ENCODE assay signal across 32 cellular contexts in genomic region chr12:77795699-77796098, GRCh38. TPM values are rescaled to one million over a fixed set of nuclear protein-coding genes. Genes with fewer than 3 reads are reported as not detected.
DNase-seq lines count a peak whose midpoint lies in the region; ATAC-seq and TF ChIP-seq lines count a peak whose summit lies in the region.
"Had no signal": no experiment of that assay in that cellular context is flagged by ENCODE, and none has a peak within 500 bp of the region (broad histone marks: within the 10 kb centered on the region; RNA-seq: fewer than 3 reads in every experiment).

No MANE protein-coding gene starts in this region.

- peak; percentile 49 for ATAC-seq in SK-N-SH treated with all-trans-retinoic acid at 6 μM for 48 hours
- no peak for ATAC-seq in activated T-cell treated with anti-CD3 and anti-CD28 coated beads, Interleukin-2, amount 50 U/mL, for 72 hours (replicated peaks in 1 of 2)
- ATAC-seq: A549; effector memory CD8-positive, alpha-beta T cell; left lung; naive thymus-derived CD8-positive, alpha-beta T cell had no signal

- H4K20me1 ChIP-seq in fibroblast of lung (ENCODE audit: control insufficient read depth, extremely low read depth, insufficient read depth, low read length) = no peaks in the 10 kb centered on the region

- no peak overlapping the region for H3K4me2 ChIP-seq in fibroblast of lung (ENCODE audit: extremely low read depth, insufficient read depth, low read length)
- H3K4me2 ChIP-seq: A549 had no signal

- no peak overlapping the region for H2AFZ ChIP-seq in fibroblast of lung (ENCODE audit: low read length)

- H3K36me3 Mint-ChIP-seq in activated T-cell treated with anti-CD3 and anti-CD28 coated beads, Interleukin-2, amount 50 U/mL, for 72 hours (ENCODE audit: insufficient read depth in 2 of 2) = no peaks in the 10 kb centered on the region
- H3K36me3 Mint-ChIP-seq: CD8-positive, alpha-beta memory T cell; mesothelial cell of epicardium; naive thymus-derived CD8-positive, alpha-beta T cell had no signal

- H3K4me3 Mint-ChIP-seq in activated T-cell treated with anti-CD3 and anti-CD28 coated beads, Interleukin-2, amount 50 U/mL, for 72 hours = no peak overlapping the region
- H3K4me3 Mint-ChIP-seq: brain; CD8-positive, alpha-beta memory T cell; effector memory CD8-positive, alpha-beta T cell; mesothelial cell of epicardium; naive thymus-derived CD8-positive, alpha-beta T cell had no signal

- no peak overlapping the region for H3K9ac ChIP-seq in fibroblast of lung (ENCODE audit: insufficient read depth, low read length)

- no peaks in the 10 kb centered on the region for H3K4me1 ChIP-seq in fibroblast of lung (ENCODE audit: control insufficient read depth, extremely low read depth, insufficient read depth, low read length)
- H3K4me1 ChIP-seq: BE2C, HAP-1, left lung, tibial nerve had no signal

- no peaks in the 10 kb centered on the region for H3K36me3 ChIP-seq in fibroblast of lung (ENCODE audit: control insufficient read depth, insufficient read depth, low read length)
- H3K36me3 ChIP-seq: BE2C, HAP-1, left lung, stomach, tibial nerve had no signal

- DNase-seq in GM04503 (ENCODE audit: low read depth) = peak; percentile 37
- DNase-seq in fibroblast of lung (ENCODE audit: low read depth in 2 of 2) = peak; percentile 30 to 45
- peak; percentile 32 for DNase-seq in non-pigmented ciliary epithelial cell (ENCODE audit: low read depth)
- DNase-seq in COLO829 (ENCODE audit: low spot score) = no peak
- DNase-seq in activated T-cell treated with anti-CD3 and anti-CD28 coated beads, Interleukin-2, amount 50 U/mL, for 72 hours = no peak
- no peak for DNase-seq in foreskin melanocyte
- DNase-seq in NK-92 treated with Interleukin-12 subunit alpha and Interleukin-12 subunit beta, amount 100 ng/mL, for 24 hours (lab: John Stamatoyannopoulos, UW) = no peak
- DNase-seq: activated CD4-positive, alpha-beta T cell treated with anti-CD3 and anti-CD28 coated beads for 4 hours; activated gamma-delta T cell treated with Interleukin-2 at 50 U/mL for 16 hours; BE2C; CD8-positive, alpha-beta memory T cell; cortex of kidney; DMS153; effector memory CD8-positive, alpha-beta T cell; erythroblast; KG1; left lung; naive thymus-derived CD8-positive, alpha-beta T cell; NCI-H1417 treated with DMSO at 0.1 percent for 48 hours; NCI-H2081 treated with DMSO at 0.1 percent for 48 hours; NCI-H82; OCI-M1; stimulated activated CD4-positive, alpha-beta T cell treated with anti-CD3 and anti-CD28 coated beads, Interleukin-1b, Interleukin-23, amount 100 ng/mL, for 48 hours; stomach had no signal

- no peaks in the 10 kb centered on the region for H3K4me1 Mint-ChIP-seq in activated T-cell treated with anti-CD3 and anti-CD28 coated beads, Interleukin-2, amount 50 U/mL, for 72 hours (ENCODE audit: low read depth)
- H3K4me1 Mint-ChIP-seq: CD8-positive, alpha-beta memory T cell; naive thymus-derived CD8-positive, alpha-beta T cell had no signal

- H3K9me3 Mint-ChIP-seq in activated T-cell treated with anti-CD3 and anti-CD28 coated beads, Interleukin-2, amount 50 U/mL, for 72 hours = peaks cover 2 to 8% of the 10 kb centered on the region in 2 donors
- H3K9me3 Mint-ChIP-seq: mesothelial cell of epicardium had no signal

- no peak overlapping the region for H3K4me3 ChIP-seq in fibroblast of lung (replicated peaks in 1 of 4; ENCODE audit: control extremely low read depth in 1 of 4, insufficient read depth in 1 of 4, low read depth in 3 of 4, low read length in 4 of 4)
- H3K4me3 ChIP-seq: A549, HAP-1, left lung, skin epidermis, stomach, tibial nerve had no signal

- H3K9me3 ChIP-seq in fibroblast of lung (ENCODE audit: control insufficient read depth, insufficient read depth, low read depth, low read length) = no peaks in the 10 kb centered on the region
- H3K9me3 ChIP-seq: A549, BE2C, HAP-1, left lung, stomach had no signal

- no peak overlapping the region for H3K27ac Mint-ChIP-seq in activated T-cell treated with anti-CD3 and anti-CD28 coated beads, Interleukin-2, amount 50 U/mL, for 72 hours
- H3K27ac Mint-ChIP-seq: CD8-positive, alpha-beta memory T cell; effector memory CD8-positive, alpha-beta T cell; mesothelial cell of epicardium; naive thymus-derived CD8-positive, alpha-beta T cell had no signal

- no peak overlapping the region for H3K27ac ChIP-seq in fibroblast of lung (ENCODE audit: insufficient read depth, low read length)
- H3K27ac ChIP-seq: A549, left lung, skin epidermis, stomach, tibial nerve, VCaP had no signal

- no peaks in the 10 kb centered on the region for H3K27me3 Mint-ChIP-seq in activated T-cell treated with anti-CD3 and anti-CD28 coated beads, Interleukin-2, amount 50 U/mL, for 72 hours (ENCODE audit: low read depth)
- H3K27me3 Mint-ChIP-seq: brain; CD8-positive, alpha-beta memory T cell; effector memory CD8-positive, alpha-beta T cell; naive thymus-derived CD8-positive, alpha-beta T cell had no signal

- TF ChIP-seq CTCF in fibroblast of lung (conservative IDR thresholded peaks at IDR 0.05 in 1 of 2, IDR thresholded peaks at IDR 0.05 in 1 of 2; ENCODE audit: low read depth in 1 of 2, low read length in 2 of 2) = no peak

- H3K79me2 ChIP-seq in fibroblast of lung (ENCODE audit: control insufficient read depth, insufficient read depth, low read length) = no peaks in the 10 kb centered on the region

- H3K27me3 ChIP-seq in fibroblast of lung (ENCODE audit: control insufficient read depth, insufficient read depth, low read length) = no peaks in the 10 kb centered on the region
- H3K27me3 ChIP-seq: BE2C, left lung, stomach, tibial nerve had no signal

TF ChIP-seq in SK-N-SH treated with all-trans-retinoic acid at 6 μM for 48 hours, 23 proteins besides CTCF, POLR2A, EP300 and RAD21 (continues in another document):
- TF ChIP-seq TSHZ2 (CRISPR knock-in tag; IDR thresholded peaks at IDR 0.05) = no peak
- no peak for TF ChIP-seq ZNF8 (CRISPR knock-in tag; IDR thresholded peaks at IDR 0.05)
- no peak for TF ChIP-seq CSRNP3 (CRISPR knock-in tag; IDR thresholded peaks at IDR 0.05)
- no peak for TF ChIP-seq ZFP30 (CRISPR knock-in tag; IDR thresholded peaks at IDR 0.05)
- no peak for TF ChIP-seq TCF4 (CRISPR knock-in tag; IDR thresholded peaks at IDR 0.05; ENCODE audit: borderline replicate concordance)
- TF ChIP-seq ESRRG (CRISPR knock-in tag; IDR thresholded peaks at IDR 0.05) = no peak
- TF ChIP-seq ISL1 (CRISPR knock-in tag; IDR thresholded peaks at IDR 0.05) = no peak
- no peak for TF ChIP-seq ZFP3 (CRISPR knock-in tag; IDR thresholded peaks at IDR 0.05)
- TF ChIP-seq CSDC2 (CRISPR knock-in tag; IDR thresholded peaks at IDR 0.05) = no peak
- no peak for TF ChIP-seq OSR1 (CRISPR knock-in tag; IDR thresholded peaks at IDR 0.05)
- TF ChIP-seq RARB (CRISPR knock-in tag; IDR thresholded peaks at IDR 0.05) = no peak
- no peak for TF ChIP-seq PPARA (CRISPR knock-in tag; IDR thresholded peaks at IDR 0.05; ENCODE audit: borderline replicate concordance)
- TF ChIP-seq ZNF565 (CRISPR knock-in tag; conservative IDR thresholded peaks at IDR 0.05; ENCODE audit: low read depth) = no peak

RNA-seq across cellular contexts. Expression of gene NAV3, which starts 35.0 kb away (rescaled TPM):
- 50.3 and 60.6 TPM in 2 replicates for total RNA-seq in fibroblast of lung
- polyA plus RNA-seq in fibroblast of lung = 30.8 and 40.9 TPM in 2 replicates
- polyA plus RNA-seq in fibroblast of lung (2012) = 14.9 and 15.3 TPM in 2 replicates
- polyA minus RNA-seq in fibroblast of lung (ENCODE audit: low replicate concordance) = 192 and 387 TPM in 2 replicates
- not detected for total RNA-seq in activated T-cell treated with anti-CD3 and anti-CD28 coated beads, Interleukin-2, amount 50 U/mL, for 72 hours
- total RNA-seq: CD8-positive, alpha-beta memory T cell; naive thymus-derived CD8-positive, alpha-beta T cell had no signal
- polyA plus RNA-seq: CD8-positive, alpha-beta memory T cell; naive thymus-derived CD8-positive, alpha-beta T cell had no signal

Comparison
In these comparisons a context has a peak if more than half of its experiments do, and no peak if none do; other contexts are left out.
1. DNase-seq: peak in GM04503 (single experiment), fibroblast of lung (2 of 2) and non-pigmented ciliary epithelial cell (single experiment); none in COLO829 (single experiment), activated T-cell treated with anti-CD3 and anti-CD28 coated beads, Interleukin-2, amount 50 U/mL, for 72 hours (0 of 2), foreskin melanocyte (single experiment) and NK-92 treated with Interleukin-12 subunit alpha and Interleukin-12 subunit beta, amount 100 ng/mL, for 24 hours (single experiment).
2. RNA of gene NAV3, which starts 35.0 kb away (total RNA-seq): 50.3 to 60.6 TPM in fibroblast of lung; not detected in activated T-cell treated with anti-CD3 and anti-CD28 coated beads, Interleukin-2, amount 50 U/mL, for 72 hours; every median in the first group is over 10 times any median in the second.